ENCODE assay signal across 1 cellular context in genomic region chr1:27365372-27366112, GRCh38.
TF ChIP-seq lines count a peak whose summit lies in the region.

No MANE protein-coding gene starts in this region.

TF ChIP-seq in HepG2, 621 proteins besides CTCF, POLR2A, EP300 and RAD21 (continues in another document):
- TF ChIP-seq MAZ (IDR thresholded peaks at IDR 0.05; ENCODE audit: borderline replicate concordance, low read depth, low read length) = peak; percentile 72
- 0 out of 2 replicates have a peak, but pooled peaks have one; percentile 30 for TF ChIP-seq MAZ (CRISPR knock-in tag; IDR thresholded peaks at IDR 0.05; ENCODE audit: low read depth)
- TF ChIP-seq HOXA3 (CRISPR knock-in tag; IDR thresholded peaks at IDR 0.05) = 0 out of 2 replicates have a peak, but pooled peaks have one; percentile 35
- TF ChIP-seq FOXK1 (CRISPR knock-in tag; IDR thresholded peaks at IDR 0.05; ENCODE audit: borderline replicate concordance, low read depth) = no peak
- TF ChIP-seq ZNF383 (CRISPR knock-in tag; IDR thresholded peaks at IDR 0.05; ENCODE audit: borderline replicate concordance) = no peak
- no peak for TF ChIP-seq KLF9 (CRISPR knock-in tag; IDR thresholded peaks at IDR 0.05; ENCODE audit: low read depth)
- TF ChIP-seq TBL1XR1 (IDR thresholded peaks at IDR 0.05; ENCODE audit: borderline replicate concordance, low read length, partially characterized antibody) = no peak
- TF ChIP-seq REST (IDR thresholded peaks at IDR 0.05; ENCODE audit: borderline replicate concordance in 1 of 2, low read depth in 1 of 2, low read length in 2 of 2) = no peak
- TF ChIP-seq GATA4 (IDR thresholded peaks at IDR 0.05; ENCODE audit: borderline replicate concordance, low read depth) = 0 out of 2 replicates have a peak, but pooled peaks have one; percentile 6
- no peak for TF ChIP-seq HDAC2 (CRISPR knock-in tag; IDR thresholded peaks at IDR 0.05)
- TF ChIP-seq RELA (CRISPR knock-in tag; IDR thresholded peaks at IDR 0.05) = no peak
- TF ChIP-seq ZFX (CRISPR knock-in tag; IDR thresholded peaks at IDR 0.05; ENCODE audit: low read depth) = no peak
- no peak for TF ChIP-seq RNF219 (CRISPR knock-in tag; IDR thresholded peaks at IDR 0.05)
- TF ChIP-seq ZNF337 (CRISPR knock-in tag; IDR thresholded peaks at IDR 0.05; ENCODE audit: borderline replicate concordance, low read depth) = no peak
- no peak for TF ChIP-seq JDP2 (CRISPR knock-in tag; IDR thresholded peaks at IDR 0.05; ENCODE audit: borderline replicate concordance)
- no peak for TF ChIP-seq ZBTB1 (CRISPR knock-in tag; IDR thresholded peaks at IDR 0.05; ENCODE audit: borderline replicate concordance)
- no peak for TF ChIP-seq ZNF597 (CRISPR knock-in tag; IDR thresholded peaks at IDR 0.05)
- no peak for TF ChIP-seq ZXDC (CRISPR knock-in tag; IDR thresholded peaks at IDR 0.05)
- TF ChIP-seq, protein P1, sequence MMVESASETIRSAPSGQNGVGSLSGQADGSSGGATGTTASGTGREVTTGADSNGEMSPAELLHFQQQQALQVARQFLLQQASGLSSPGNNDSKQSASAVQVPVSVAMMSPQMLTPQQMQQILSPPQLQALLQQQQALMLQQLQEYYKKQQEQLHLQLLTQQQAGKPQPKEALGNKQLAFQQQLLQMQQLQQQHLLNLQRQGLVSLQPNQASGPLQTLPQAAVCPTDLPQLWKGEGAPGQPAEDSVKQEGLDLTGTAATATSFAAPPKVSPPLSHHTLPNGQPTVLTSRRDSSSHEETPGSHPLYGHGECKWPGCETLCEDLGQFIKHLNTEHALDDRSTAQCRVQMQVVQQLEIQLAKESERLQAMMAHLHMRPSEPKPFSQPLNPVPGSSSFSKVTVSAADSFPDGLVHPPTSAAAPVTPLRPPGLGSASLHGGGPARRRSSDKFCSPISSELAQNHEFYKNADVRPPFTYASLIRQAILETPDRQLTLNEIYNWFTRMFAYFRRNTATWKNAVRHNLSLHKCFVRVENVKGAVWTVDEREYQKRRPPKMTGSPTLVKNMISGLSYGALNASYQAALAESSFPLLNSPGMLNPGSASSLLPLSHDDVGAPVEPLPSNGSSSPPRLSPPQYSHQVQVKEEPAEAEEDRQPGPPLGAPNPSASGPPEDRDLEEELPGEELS (CRISPR knock-in tag; IDR thresholded peaks at IDR 0.05) = peak; percentile 37; the same call in 1 of the 2 replicates
- no peak for TF ChIP-seq MTERF4 (CRISPR knock-in tag; IDR thresholded peaks at IDR 0.05)
- TF ChIP-seq BORCS8-MEF2B (CRISPR knock-in tag; IDR thresholded peaks at IDR 0.05) = no peak
- no peak for TF ChIP-seq SKIL (CRISPR knock-in tag; IDR thresholded peaks at IDR 0.05; ENCODE audit: borderline replicate concordance)
- TF ChIP-seq ZBTB38 (CRISPR knock-in tag; IDR thresholded peaks at IDR 0.05) = 0 out of 2 replicates have a peak, but pooled peaks have one; percentile 40
- no peak for TF ChIP-seq ZFP37 (CRISPR knock-in tag; IDR thresholded peaks at IDR 0.05; ENCODE audit: borderline replicate concordance)
- TF ChIP-seq RXRB (CRISPR knock-in tag; IDR thresholded peaks at IDR 0.05; ENCODE audit: borderline replicate concordance) = no peak
- TF ChIP-seq SOX6 (IDR thresholded peaks at IDR 0.05) = no peak
- no peak for TF ChIP-seq SOX6 (CRISPR knock-in tag; IDR thresholded peaks at IDR 0.05)
- no peak for TF ChIP-seq ZSCAN31 (CRISPR knock-in tag; IDR thresholded peaks at IDR 0.05; ENCODE audit: low read depth)
- no peak for TF ChIP-seq JUN (CRISPR knock-in tag; IDR thresholded peaks at IDR 0.05)
- TF ChIP-seq CEBPB (IDR thresholded peaks at IDR 0.05; ENCODE audit: borderline replicate concordance, low read depth, low read length) = no peak
- TF ChIP-seq ADNP (CRISPR knock-in tag; IDR thresholded peaks at IDR 0.05) = no peak
- 0 out of 2 replicates have a peak, but pooled peaks have one; percentile 25 for TF ChIP-seq PATZ1 (CRISPR knock-in tag; IDR thresholded peaks at IDR 0.05)
- peak; percentile 49; the same call in 1 of the 2 replicates for TF ChIP-seq ELF1 (CRISPR knock-in tag; IDR thresholded peaks at IDR 0.05)
- no peak for TF ChIP-seq CENPX (CRISPR knock-in tag; IDR thresholded peaks at IDR 0.05)
- no peak for TF ChIP-seq TAF15 (IDR thresholded peaks at IDR 0.05; ENCODE audit: low read depth, low read length, poor library complexity, severe bottlenecking)
- TF ChIP-seq ZNF33B (CRISPR knock-in tag; IDR thresholded peaks at IDR 0.05) = no peak
- no peak for TF ChIP-seq SMAD3 (CRISPR knock-in tag; IDR thresholded peaks at IDR 0.05)
- TF ChIP-seq POLR2AphosphoS5 (IDR thresholded peaks at IDR 0.05; ENCODE audit: low read depth, low read length) = 0 out of 2 replicates have a peak, but pooled peaks have one; percentile 30
- no peak for TF ChIP-seq MAFK (conservative IDR thresholded peaks at IDR 0.05 in 1 of 2, IDR thresholded peaks at IDR 0.05 in 1 of 2; ENCODE audit: low read length in 2 of 2)
- no peak for TF ChIP-seq ZNF746 (CRISPR knock-in tag; IDR thresholded peaks at IDR 0.05)
- TF ChIP-seq, protein P2, sequence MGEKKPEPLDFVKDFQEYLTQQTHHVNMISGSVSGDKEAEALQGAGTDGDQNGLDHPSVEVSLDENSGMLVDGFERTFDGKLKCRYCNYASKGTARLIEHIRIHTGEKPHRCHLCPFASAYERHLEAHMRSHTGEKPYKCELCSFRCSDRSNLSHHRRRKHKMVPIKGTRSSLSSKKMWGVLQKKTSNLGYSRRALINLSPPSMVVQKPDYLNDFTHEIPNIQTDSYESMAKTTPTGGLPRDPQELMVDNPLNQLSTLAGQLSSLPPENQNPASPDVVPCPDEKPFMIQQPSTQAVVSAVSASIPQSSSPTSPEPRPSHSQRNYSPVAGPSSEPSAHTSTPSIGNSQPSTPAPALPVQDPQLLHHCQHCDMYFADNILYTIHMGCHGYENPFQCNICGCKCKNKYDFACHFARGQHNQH (CRISPR knock-in tag; IDR thresholded peaks at IDR 0.05) = 0 out of 2 replicates have a peak, but pooled peaks have one; percentile 29
- TF ChIP-seq, protein P3, sequence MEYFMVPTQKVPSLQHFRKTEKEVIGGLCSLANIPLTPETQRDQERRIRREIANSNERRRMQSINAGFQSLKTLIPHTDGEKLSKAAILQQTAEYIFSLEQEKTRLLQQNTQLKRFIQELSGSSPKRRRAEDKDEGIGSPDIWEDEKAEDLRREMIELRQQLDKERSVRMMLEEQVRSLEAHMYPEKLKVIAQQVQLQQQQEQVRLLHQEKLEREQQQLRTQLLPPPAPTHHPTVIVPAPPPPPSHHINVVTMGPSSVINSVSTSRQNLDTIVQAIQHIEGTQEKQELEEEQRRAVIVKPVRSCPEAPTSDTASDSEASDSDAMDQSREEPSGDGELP (IDR thresholded peaks at IDR 0.05; ENCODE audit: borderline replicate concordance, low read depth) = peak; percentile 21; the same call in 1 of the 2 replicates
- TF ChIP-seq SMARCC2 (IDR thresholded peaks at IDR 0.05) = no peak
- no peak for TF ChIP-seq FOXK2 (IDR thresholded peaks at IDR 0.05)
- TF ChIP-seq GABPA (IDR thresholded peaks at IDR 0.05; ENCODE audit: low read depth, low read length) = no peak
- peak; percentile 50; the same call in 1 of the 2 replicates for TF ChIP-seq GABPA (CRISPR knock-in tag; IDR thresholded peaks at IDR 0.05; ENCODE audit: low read depth)
